In the genomic region with DNA sequence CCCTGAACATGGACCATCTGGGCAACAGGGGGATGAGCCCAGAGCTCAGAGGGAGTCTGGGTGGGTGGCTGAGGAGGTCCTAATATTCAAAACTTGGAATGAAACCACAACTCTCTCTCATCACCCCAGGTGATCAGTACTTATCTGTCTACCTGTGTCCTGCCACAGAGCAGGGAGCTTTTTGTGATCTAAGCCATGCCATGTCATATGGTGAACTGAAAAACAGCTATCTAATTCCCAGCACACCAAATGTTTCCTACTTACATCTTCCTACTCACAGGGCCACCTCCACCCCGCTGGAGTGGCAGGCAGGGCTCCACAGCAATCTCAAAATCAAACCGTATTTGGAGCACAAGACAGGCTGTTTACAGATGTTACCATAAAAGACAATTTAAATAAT, we compare ENCODE assay signal across 1 cellular context.
TF ChIP-seq lines count a peak whose summit lies in the region.

No MANE protein-coding gene starts in this region.

TF ChIP-seq in HCT116, 20 proteins besides CTCF, POLR2A, EP300 and RAD21 (continued from another document):
- TF ChIP-seq YY1 (IDR thresholded peaks at IDR 0.05; ENCODE audit: extremely low read depth, insufficient replicate concordance, low read depth, low read length): no peak
- no peak for TF ChIP-seq MAX (IDR thresholded peaks at IDR 0.05)
- TF ChIP-seq SRF (IDR thresholded peaks at IDR 0.05; ENCODE audit: low read depth): no peak
- TF ChIP-seq, protein P1, sequence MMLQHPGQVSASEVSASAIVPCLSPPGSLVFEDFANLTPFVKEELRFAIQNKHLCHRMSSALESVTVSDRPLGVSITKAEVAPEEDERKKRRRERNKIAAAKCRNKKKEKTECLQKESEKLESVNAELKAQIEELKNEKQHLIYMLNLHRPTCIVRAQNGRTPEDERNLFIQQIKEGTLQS (IDR thresholded peaks at IDR 0.05): no peak
- TF ChIP-seq SIN3A (IDR thresholded peaks at IDR 0.05; ENCODE audit: low read depth): no peak
- TF ChIP-seq SP1 (IDR thresholded peaks at IDR 0.05; ENCODE audit: low read depth): no peak
- no peak for TF ChIP-seq EZH2 (IDR thresholded peaks at IDR 0.05)
- no peak for TF ChIP-seq POLR2AphosphoS5 (IDR thresholded peaks at IDR 0.05; ENCODE audit: low read depth, low read length)
- TF ChIP-seq, protein P2, sequence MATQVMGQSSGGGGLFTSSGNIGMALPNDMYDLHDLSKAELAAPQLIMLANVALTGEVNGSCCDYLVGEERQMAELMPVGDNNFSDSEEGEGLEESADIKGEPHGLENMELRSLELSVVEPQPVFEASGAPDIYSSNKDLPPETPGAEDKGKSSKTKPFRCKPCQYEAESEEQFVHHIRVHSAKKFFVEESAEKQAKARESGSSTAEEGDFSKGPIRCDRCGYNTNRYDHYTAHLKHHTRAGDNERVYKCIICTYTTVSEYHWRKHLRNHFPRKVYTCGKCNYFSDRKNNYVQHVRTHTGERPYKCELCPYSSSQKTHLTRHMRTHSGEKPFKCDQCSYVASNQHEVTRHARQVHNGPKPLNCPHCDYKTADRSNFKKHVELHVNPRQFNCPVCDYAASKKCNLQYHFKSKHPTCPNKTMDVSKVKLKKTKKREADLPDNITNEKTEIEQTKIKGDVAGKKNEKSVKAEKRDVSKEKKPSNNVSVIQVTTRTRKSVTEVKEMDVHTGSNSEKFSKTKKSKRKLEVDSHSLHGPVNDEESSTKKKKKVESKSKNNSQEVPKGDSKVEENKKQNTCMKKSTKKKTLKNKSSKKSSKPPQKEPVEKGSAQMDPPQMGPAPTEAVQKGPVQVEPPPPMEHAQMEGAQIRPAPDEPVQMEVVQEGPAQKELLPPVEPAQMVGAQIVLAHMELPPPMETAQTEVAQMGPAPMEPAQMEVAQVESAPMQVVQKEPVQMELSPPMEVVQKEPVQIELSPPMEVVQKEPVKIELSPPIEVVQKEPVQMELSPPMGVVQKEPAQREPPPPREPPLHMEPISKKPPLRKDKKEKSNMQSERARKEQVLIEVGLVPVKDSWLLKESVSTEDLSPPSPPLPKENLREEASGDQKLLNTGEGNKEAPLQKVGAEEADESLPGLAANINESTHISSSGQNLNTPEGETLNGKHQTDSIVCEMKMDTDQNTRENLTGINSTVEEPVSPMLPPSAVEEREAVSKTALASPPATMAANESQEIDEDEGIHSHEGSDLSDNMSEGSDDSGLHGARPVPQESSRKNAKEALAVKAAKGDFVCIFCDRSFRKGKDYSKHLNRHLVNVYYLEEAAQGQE (IDR thresholded peaks at IDR 0.05; ENCODE audit: low read depth): no peak
- TF ChIP-seq ZFX (IDR thresholded peaks at IDR 0.05): no peak
- TF ChIP-seq CEBPB (IDR thresholded peaks at IDR 0.05; ENCODE audit: low read depth): no peak
- no peak for TF ChIP-seq TCF7L2 (IDR thresholded peaks at IDR 0.05; ENCODE audit: borderline replicate concordance, extremely low read depth, insufficient read depth, insufficient read length)
TF ChIP-seq in HCT116: peak in this region for 0.
